16 cellular contexts compared by ENCODE assay signal in genomic region chr10:93447970-93448369, GRCh38. TPM values are rescaled to one million over a fixed set of nuclear protein-coding genes. Genes with fewer than 3 reads are reported as not detected.
DNase-seq lines count a peak whose midpoint lies in the region; ATAC-seq and TF ChIP-seq lines count a peak whose summit lies in the region.
"Had no signal": no experiment of that assay in that cellular context is flagged by ENCODE, and none has a peak within 500 bp of the region (broad histone marks: within the 10 kb centered on the region; RNA-seq: fewer than 3 reads in every experiment).

No MANE protein-coding gene starts in this region.

- DNase-seq in breast epithelium (ENCODE audit: low spot score in 2 of 2) = no peak
- DNase-seq in SHP77 treated with DMSO at 0.1 percent for 48 hours (lab: John Stamatoyannopoulos, UW) = no peak
- no peak for DNase-seq in stimulated activated CD4-positive, alpha-beta T cell treated with anti-CD3 and anti-CD28 coated beads, Interleukin-2, amount 100 ng/mL, for 24 hours
- DNase-seq in T-helper 2 cell = no peak
- DNase-seq: CD8-positive, alpha-beta memory T cell; DMS 273 treated with DMSO at 0.1 percent for 48 hours; EL; NCI-H1930; NCI-H2171; NCI-H446 treated with DMSO at 0.1 percent for 48 hours; NCI-H748 treated with DMSO at 0.1 percent for 48 hours; Peyer's patch had no signal

- no peaks in the 10 kb centered on the region for H3K27me3 ChIP-seq in breast epithelium
- H3K27me3 ChIP-seq: BLaER1, Peyer's patch had no signal

- H3K4me3 ChIP-seq in HEK293 (ENCODE audit: low read depth, low read length) = no peak overlapping the region
- H3K4me3 ChIP-seq in breast epithelium = no peak overlapping the region
- H3K4me3 ChIP-seq: BLaER1, Peyer's patch had no signal

- TF ChIP-seq POLR2A in breast epithelium (IDR thresholded peaks at IDR 0.05) = no peak

- no peaks in the 10 kb centered on the region for H3K9me3 ChIP-seq in HEK293 (ENCODE audit: control insufficient read depth, insufficient read depth, low read depth, low read length)
- H3K9me3 ChIP-seq in breast epithelium = no peaks in the 10 kb centered on the region
- H3K9me3 ChIP-seq: BLaER1, Peyer's patch had no signal

- peaks cover 14% of the 10 kb centered on the region for H3K36me3 Mint-ChIP-seq in nephron (ENCODE audit: low read depth)
- H3K36me3 Mint-ChIP-seq: CD8-positive, alpha-beta memory T cell had no signal

- intact Hi-C loops in breast epithelium (cut with DNase I; ENCODE audit: low total_unique reads) = no loop called here

- TF ChIP-seq CTCF in HEK293 (tag by site-specific recombination; IDR thresholded peaks at IDR 0.05) = no peak
- no peak for TF ChIP-seq CTCF in breast epithelium (IDR thresholded peaks at IDR 0.05)
- no peak for TF ChIP-seq CTCF in nephron (IDR thresholded peaks at IDR 0.05; ENCODE audit: unreplicated experiment in 3 of 3)

- CTCF ChIA-PET in HEK293 (lab: Yijun Ruan, JAX) = interaction anchor here (0.7 kb wide), 2 partner anchors 11 to 72 kb away, joined by 4 to 5 read pairs; no protein-coding TSS in a partner anchor

- H3K27ac Mint-ChIP-seq in nephron = peak overlapping the region in 2 of 3 experiments; percentile 11 to 99

- H3K27me3 Mint-ChIP-seq in nephron (ENCODE audit: low read depth) = no peaks in the 10 kb centered on the region
- H3K27me3 Mint-ChIP-seq: CD8-positive, alpha-beta memory T cell had no signal

- ATAC-seq in GM21367 (IDR thresholded peaks at IDR 0.05; ENCODE audit: unreplicated experiment) = no peak

- H3K27ac ChIP-seq in HEK293 (ENCODE audit: extremely low read depth, low read depth, low read length) (no peak overlapping the region), breast epithelium (peak overlapping the region; percentile 96 to 100)
- H3K27ac ChIP-seq: BLaER1, Peyer's patch had no signal

- POLR2A ChIA-PET in HEK293 (lab: Yijun Ruan, JAX) = no interaction called here

- H3K36me3 ChIP-seq in HEK293 (ENCODE audit: control insufficient read depth in 2 of 2, insufficient read depth in 1 of 2, low read length in 2 of 2) = no peaks in the 10 kb centered on the region
- H3K36me3 ChIP-seq in breast epithelium = no peaks in the 10 kb centered on the region
- H3K36me3 ChIP-seq: BLaER1, Peyer's patch had no signal

- no peak overlapping the region for H3K4me3 Mint-ChIP-seq in nephron
- H3K4me3 Mint-ChIP-seq: CD8-positive, alpha-beta memory T cell had no signal

- H3K4me1 Mint-ChIP-seq in nephron = peaks cover 40% of the 10 kb centered on the region

- H3K4me1 ChIP-seq in HEK293 (ENCODE audit: control insufficient read depth, insufficient read depth, low read length) (peaks cover 2% of the 10 kb centered on the region; the same call in 1 of the 2 replicates), breast epithelium (peaks cover 7 to 27% of the 10 kb centered on the region in 2 donors)
- H3K4me1 ChIP-seq: BLaER1 had no signal

- H3K9me3 Mint-ChIP-seq in nephron = no peaks in the 10 kb centered on the region
- H3K9me3 Mint-ChIP-seq: CD8-positive, alpha-beta memory T cell had no signal

TF ChIP-seq in HEK293, 187 proteins besides CTCF, POLR2A, EP300 and RAD21:
- TF ChIP-seq ZNF623 (tag by site-specific recombination; IDR thresholded peaks at IDR 0.05) (peak; percentile 96), ZNF423 (tag by site-specific recombination; IDR thresholded peaks at IDR 0.05) (no peak)

RNA-seq across cellular contexts. Expression of gene MYOF, which starts 34.2 kb away (rescaled TPM):
- total RNA-seq in breast epithelium = 100 to 1,000 TPM; 118 to 131 (median 130) TPM

RNA-seq across cellular contexts. Expression of gene CEP55, which starts 48.4 kb away (rescaled TPM):
- total RNA-seq in breast epithelium = 1 to 10 TPM in 1 of 3 donors, under 1 TPM in 2; 0.33 to 2.1 (median 0.73) TPM
